Comparison of ENCODE assay signal across 16 cellular contexts in genomic region chr18:22494771-22495170, GRCh38.
DNase-seq lines count a peak whose midpoint lies in the region; ATAC-seq and TF ChIP-seq lines count a peak whose summit lies in the region.
"Had no signal": no experiment of that assay in that cellular context is flagged by ENCODE, and none has a peak within 500 bp of the region (broad histone marks: within the 10 kb centered on the region; RNA-seq: fewer than 3 reads in every experiment).

No MANE protein-coding gene starts in this region.

- 0 out of 2 replicates have a peak, but pooled peaks cover 4% of the 10 kb centered on the region for H3K9me3 ChIP-seq in HUES48 (ENCODE audit: control insufficient read depth, insufficient read depth, low read length)

- H3K27me3 ChIP-seq in HUES48 (ENCODE audit: control insufficient read depth, insufficient read depth, low read length), result no peaks in the 10 kb centered on the region

- intact Hi-C loops in left ventricle myocardium superior (cut with micrococcal nuclease), result no loop called here

- H3K27ac ChIP-seq in HUES48 (ENCODE audit: low read depth, low read length), result peak overlapping the region; percentile 58
- H3K27ac ChIP-seq: skin epidermis had no signal

- no peak for TF ChIP-seq CTCF in choroid plexus epithelial cell (conservative IDR thresholded peaks at IDR 0.05; ENCODE audit: low read depth, low read length)

- no peak overlapping the region for H3K9ac ChIP-seq in HUES48 (ENCODE audit: low read depth, low read length)

- DNase-seq in choroid plexus epithelial cell (ENCODE audit: low read depth), result peak; percentile 67
- no peak for DNase-seq in left ventricle myocardium superior
- peak; percentile 52 for DNase-seq in stromal cell of bone marrow (ENCODE audit: low read depth)
- no peak for DNase-seq in activated CD4-positive, alpha-beta T cell treated with anti-CD3 and anti-CD28 coated beads, Interleukin-2, amount 50 U/mL, for 1 hour
- DNase-seq: activated naive CD8-positive, alpha-beta T cell treated with anti-CD3 and anti-CD28 coated beads, Interleukin-2, amount 50 U/mL, for 24 hours; activated T-cell treated with anti-CD3 and anti-CD28 coated beads, Interleukin-2, amount 50 U/mL, for 1 hour; C1 segment of cervical spinal cord; H7; KBM-7; NCI-H2227 treated with DMSO at 0.1 percent for 48 hours; stimulated activated naive CD8-positive, alpha-beta T cell treated with anti-CD3 and anti-CD28 coated beads, Interleukin-15, Interleukin-2, amounts not matched to agents 100 U/mL and 50 U/mL, for 24 hours had no signal

- ATAC-seq in left ventricle myocardium superior, result peak; percentile 90
- no peak for ATAC-seq in GM21786 (IDR thresholded peaks at IDR 0.05; ENCODE audit: unreplicated experiment)
- no peak for ATAC-seq in GM19328 (IDR thresholded peaks at IDR 0.05; ENCODE audit: unreplicated experiment)
- no peak for ATAC-seq in GM21381 (IDR thresholded peaks at IDR 0.05; ENCODE audit: unreplicated experiment)
- ATAC-seq: activated naive CD8-positive, alpha-beta T cell treated with anti-CD3 and anti-CD28 coated beads, Interleukin-2, amount 50 U/mL, for 24 hours; stimulated activated naive CD8-positive, alpha-beta T cell treated with anti-CD3 and anti-CD28 coated beads, Interleukin-15, Interleukin-2, amounts not matched to agents 100 U/mL and 50 U/mL, for 24 hours had no signal

- no peaks in the 10 kb centered on the region for H3K4me1 ChIP-seq in HUES48 (ENCODE audit: control insufficient read depth, insufficient read depth, low read length)

- H3K4me3 ChIP-seq in HUES48 (ENCODE audit: low read depth, low read length) (no peak overlapping the region), choroid plexus epithelial cell (ENCODE audit: low read depth, low read length) (no peak overlapping the region)
- H3K4me3 ChIP-seq: skin epidermis had no signal

- H3K36me3 ChIP-seq in HUES48 (ENCODE audit: control insufficient read depth, insufficient read depth, low read length), result no peaks in the 10 kb centered on the region

Comparison
In these comparisons a context has a peak if more than half of its experiments do, and no peak if none do; other contexts are left out.
1. DNase-seq: peak in choroid plexus epithelial cell (single experiment) and stromal cell of bone marrow (single experiment); none in left ventricle myocardium superior (single experiment) and activated CD4-positive, alpha-beta T cell treated with anti-CD3 and anti-CD28 coated beads, Interleukin-2, amount 50 U/mL, for 1 hour (single experiment).